In genomic region chr10:101060036-101060950, GRCh38 we compare ENCODE assay signal across 1 cellular context.
A peak's percentile ranks its signal among the peaks of the same experiment; 100 is the strongest.
TF ChIP-seq lines count a peak whose summit lies in the region.

No MANE protein-coding gene starts in this region.

TF ChIP-seq in HepG2, 621 proteins besides CTCF, POLR2A, EP300 and RAD21 (continued from another document and continues in another):
- TF ChIP-seq ZNF710 (CRISPR knock-in tag; IDR thresholded peaks at IDR 0.05; ENCODE audit: borderline replicate concordance) (0 out of 2 replicates have a peak, but pooled peaks have one; percentile 40), KLF6 (CRISPR knock-in tag; IDR thresholded peaks at IDR 0.05) (0 out of 2 replicates have a peak, but pooled peaks have one; percentile 14), TOPORS (CRISPR knock-in tag; IDR thresholded peaks at IDR 0.05) (0 out of 2 replicates have a peak, but pooled peaks have one; percentile 16), BRF2 (CRISPR knock-in tag; IDR thresholded peaks at IDR 0.05) (0 out of 2 replicates have a peak, but pooled peaks have one; percentile 14), HMGXB4 (CRISPR knock-in tag; IDR thresholded peaks at IDR 0.05; ENCODE audit: borderline replicate concordance in 1 of 2, low read depth in 1 of 2) (peak in 1 of 2 experiments; percentile 59; a peak in 2 of 4 replicates), RBM22 (optimal IDR thresholded peaks at IDR 0.05; ENCODE audit: low read length) (no peak), ZNF124 (CRISPR knock-in tag; IDR thresholded peaks at IDR 0.05) (no peak), ZHX2 (IDR thresholded peaks at IDR 0.05; ENCODE audit: low read depth) (no peak), ZHX2 (CRISPR knock-in tag; IDR thresholded peaks at IDR 0.05; ENCODE audit: borderline replicate concordance) (no peak), RFX3 (CRISPR knock-in tag; IDR thresholded peaks at IDR 0.05) (no peak), ZNF510 (CRISPR knock-in tag; IDR thresholded peaks at IDR 0.05; ENCODE audit: low read depth) (0 out of 2 replicates have a peak, but pooled peaks have one; percentile 20), E2F5 (CRISPR knock-in tag; conservative IDR thresholded peaks at IDR 0.05) (peak; percentile 78; the same call in 1 of the 2 replicates), TFDP1 (CRISPR knock-in tag; IDR thresholded peaks at IDR 0.05; ENCODE audit: borderline replicate concordance) (peak; percentile 92; the same call in 1 of the 2 replicates), SIN3B (IDR thresholded peaks at IDR 0.05; ENCODE audit: low read length) (peak; percentile 97), ZSCAN30 (CRISPR knock-in tag; IDR thresholded peaks at IDR 0.05) (peak; percentile 0; the same call in 1 of the 2 replicates), ZBTB7B (CRISPR knock-in tag; IDR thresholded peaks at IDR 0.05) (no peak), CHD2 (IDR thresholded peaks at IDR 0.05; ENCODE audit: low read depth, low read length) (peak; percentile 97), ZNF800 (CRISPR knock-in tag; IDR thresholded peaks at IDR 0.05) (0 out of 2 replicates have a peak, but pooled peaks have one; percentile 1), ARID4A (CRISPR knock-in tag; IDR thresholded peaks at IDR 0.05; ENCODE audit: borderline replicate concordance) (peak; percentile 34; the same call in 1 of the 2 replicates), KDM2A (CRISPR knock-in tag; IDR thresholded peaks at IDR 0.05; ENCODE audit: borderline replicate concordance, low read depth) (peak; percentile 36; the same call in 1 of the 2 replicates), ASH2L (IDR thresholded peaks at IDR 0.05; ENCODE audit: insufficient read length, low read depth, low read length) (peak; percentile 67), HOXA3 (CRISPR knock-in tag; IDR thresholded peaks at IDR 0.05) (no peak), HOXD1 (CRISPR knock-in tag; IDR thresholded peaks at IDR 0.05) (0 out of 2 replicates have a peak, but pooled peaks have one; percentile 40), ZNF570 (CRISPR knock-in tag; IDR thresholded peaks at IDR 0.05; ENCODE audit: borderline replicate concordance) (no peak), SMAD3 (CRISPR knock-in tag; IDR thresholded peaks at IDR 0.05) (peak; percentile 54; the same call in 1 of the 2 replicates), ATF1 (CRISPR knock-in tag; IDR thresholded peaks at IDR 0.05) (0 out of 2 replicates have a peak, but pooled peaks have one; percentile 43), SNAPC2 (CRISPR knock-in tag; IDR thresholded peaks at IDR 0.05) (peak; percentile 7; the same call in 1 of the 2 replicates), IKZF5 (CRISPR knock-in tag; IDR thresholded peaks at IDR 0.05) (peak; percentile 30; the same call in 1 of the 2 replicates), MEF2D (CRISPR knock-in tag; IDR thresholded peaks at IDR 0.05) (no peak; the same call in 1 of the 2 replicates), KLF11 (CRISPR knock-in tag; IDR thresholded peaks at IDR 0.05) (no peak), IRF9 (CRISPR knock-in tag; IDR thresholded peaks at IDR 0.05; ENCODE audit: borderline replicate concordance) (no peak; the same call in 1 of the 2 replicates)
